ENCODE assay signal across 34 cellular contexts in genomic region chr10:102741848-102742247, GRCh38.
"Had no signal": no experiment of that assay in that cellular context is flagged by ENCODE, and none has a peak within 500 bp of the region (broad histone marks: within the 10 kb centered on the region; RNA-seq: fewer than 3 reads in every experiment).

No MANE protein-coding gene starts in this region.

- H3K4me3 Mint-ChIP-seq: activated B cell treated with CpG ODN at 0.5 μM for 24 hours; activated CD4-positive, alpha-beta memory T cell treated with anti-CD3 and anti-CD28 coated beads for 36 hours; activated CD4-positive, alpha-beta T cell treated with anti-CD3 and anti-CD28 coated beads, Interleukin-2, amount 10 ng/mL, durations not matched to agents 24 days and 14 days; activated CD8-positive, alpha-beta memory T cell treated with anti-CD3 and anti-CD28 coated beads, Interleukin-2, amount 10 ng/mL, durations not matched to agents 7 days and 5 days; activated CD8-positive, alpha-beta T cell treated with anti-CD3 and anti-CD28 coated beads, Interleukin-2, amount 10 ng/mL, durations not matched to agents 7 days and 5 days; activated naive CD8-positive, alpha-beta T cell; activated T-cell treated with anti-CD3 and anti-CD28 coated beads, Interleukin-2, amount 50 U/mL, for 24 hours; T-helper 1 cell treated with Interleukin-12 subunit alpha and Interleukin-12 subunit beta and Interleukin-4 antibody, amounts not matched to agents 30 μg/mL and 1 μg/mL, for 36 hours had no signal

- H3K36me3 Mint-ChIP-seq: activated CD4-positive, alpha-beta memory T cell treated with anti-CD3 and anti-CD28 coated beads for 36 hours; activated naive CD8-positive, alpha-beta T cell had no signal

- H3K27ac Mint-ChIP-seq: activated B cell treated with CpG ODN at 0.5 μM for 24 hours; activated CD4-positive, alpha-beta memory T cell treated with anti-CD3 and anti-CD28 coated beads for 36 hours; activated CD4-positive, alpha-beta T cell treated with anti-CD3 and anti-CD28 coated beads, Interleukin-2, amount 10 ng/mL, durations not matched to agents 24 days and 14 days; activated CD8-positive, alpha-beta memory T cell treated with anti-CD3 and anti-CD28 coated beads, Interleukin-2, amount 10 ng/mL, durations not matched to agents 7 days and 5 days; activated naive CD8-positive, alpha-beta T cell; activated T-cell treated with anti-CD3 and anti-CD28 coated beads, Interleukin-2, amount 50 U/mL, for 24 hours; T-cell; T-helper 1 cell treated with Interleukin-12 subunit alpha and Interleukin-12 subunit beta and Interleukin-4 antibody, amounts not matched to agents 30 μg/mL and 1 μg/mL, for 36 hours had no signal

- FAIRE-seq: colon, endometrium had no signal

- H3K27me3 ChIP-seq: body of pancreas, esophagus muscularis mucosa, foreskin keratinocyte, gastrocnemius medialis had no signal

- H3K4me3 ChIP-seq: body of pancreas, esophagus muscularis mucosa, gastrocnemius medialis had no signal

- DNase-seq: activated B cell treated with CpG ODN at 0.5 μM for 24 hours; activated CD4-positive, alpha-beta memory T cell treated with anti-CD3 and anti-CD28 coated beads for 36 hours; activated CD4-positive, alpha-beta T cell treated with anti-CD3 and anti-CD28 coated beads, Interleukin-2, amount 10 ng/mL, durations not matched to agents 24 days and 14 days; activated CD8-positive, alpha-beta memory T cell treated with anti-CD3 and anti-CD28 coated beads, Interleukin-2, amount 10 ng/mL, durations not matched to agents 7 days and 5 days; activated CD8-positive, alpha-beta memory T cell treated with anti-CD3 and anti-CD28 coated beads, Interleukin-2, amount 50 U/mL, for 48 hours; activated CD8-positive, alpha-beta T cell treated with anti-CD3 and anti-CD28 coated beads, Interleukin-2, amount 10 ng/mL, durations not matched to agents 7 days and 5 days; activated effector memory CD4-positive, alpha-beta T cell treated with Interleukin-2 at 50 U/mL for 16 hours; activated gamma-delta T cell treated with Interleukin-2 at 50 U/mL for 16 hours; activated naive CD4-positive, alpha-beta T cell treated with anti-CD3 and anti-CD28 coated beads, Interleukin-2, amount 50 U/mL, for 16 hours; activated naive CD4-positive, alpha-beta T cell treated with Interleukin-2 at 50 U/mL for 16 hours; activated T-cell treated with anti-CD3 and anti-CD28 coated beads for 4 hours; activated T-cell treated with anti-CD3 and anti-CD28 coated beads, Interleukin-2, amount 50 U/mL, for 24 hours; activated T-cell treated with anti-CD3 and anti-CD28 coated beads, Interleukin-2, amount 50 U/mL, for 72 hours; amniotic stem cell; anterior cingulate cortex; body of pancreas; caudate nucleus; cortex of kidney; effector CD8-positive, alpha-beta T cell; erythroblast; foreskin keratinocyte; gastrocnemius medialis; glutamatergic neuron; SW 1271; T-cell; T-helper 9 cell; WERI-Rb-1 had no signal

- H3K27me3 Mint-ChIP-seq: activated B cell treated with CpG ODN at 0.5 μM for 24 hours; activated CD4-positive, alpha-beta memory T cell treated with anti-CD3 and anti-CD28 coated beads for 36 hours; activated CD4-positive, alpha-beta T cell treated with anti-CD3 and anti-CD28 coated beads, Interleukin-2, amount 10 ng/mL, durations not matched to agents 24 days and 14 days; activated CD8-positive, alpha-beta memory T cell treated with anti-CD3 and anti-CD28 coated beads, Interleukin-2, amount 10 ng/mL, durations not matched to agents 7 days and 5 days; activated naive CD8-positive, alpha-beta T cell; activated T-cell treated with anti-CD3 and anti-CD28 coated beads, Interleukin-2, amount 50 U/mL, for 24 hours; activated T-helper 17 cell treated with anti-CD3 and anti-CD28 coated beads, Interleukin-2, amount 50 U/mL, for 72 hours; T-cell had no signal

- H3K9me3 Mint-ChIP-seq: activated B cell treated with CpG ODN at 0.5 μM for 24 hours; activated CD4-positive, alpha-beta memory T cell treated with anti-CD3 and anti-CD28 coated beads for 36 hours; activated T-cell treated with anti-CD3 and anti-CD28 coated beads, Interleukin-2, amount 50 U/mL, for 24 hours had no signal

- H3K36me3 ChIP-seq: gastrocnemius medialis had no signal

- H3K27ac ChIP-seq: body of pancreas, esophagus muscularis mucosa, foreskin keratinocyte, gastrocnemius medialis, WERI-Rb-1 had no signal

- ATAC-seq: activated CD4-positive, CD25-positive, alpha-beta regulatory T cell treated with anti-CD3 and anti-CD28 coated beads, Interleukin-2, amount 50 U/mL, for 24 hours; activated CD8-positive, alpha-beta memory T cell treated with anti-CD3 and anti-CD28 coated beads, Interleukin-2, amount 10 ng/mL, durations not matched to agents 7 days and 5 days; activated CD8-positive, alpha-beta T cell treated with anti-CD3 and anti-CD28 coated beads, Interleukin-2, amount 10 ng/mL, durations not matched to agents 7 days and 5 days; activated T-cell treated with anti-CD3 and anti-CD28 coated beads, Interleukin-2, amount 50 U/mL, for 72 hours; activated T-helper 17 cell treated with anti-CD3 and anti-CD28 coated beads, Interleukin-2, amount 50 U/mL, for 72 hours; body of pancreas; foreskin keratinocyte; gastrocnemius medialis; T-cell had no signal

- H3K9me3 ChIP-seq: body of pancreas, esophagus muscularis mucosa, gastrocnemius medialis had no signal
